In genomic region chr2:233081731-233082221, GRCh38 we compare ENCODE assay signal across 11 cellular contexts. TPM values are rescaled to one million over a fixed set of nuclear protein-coding genes. Genes with fewer than 3 reads are reported as not detected.
DNase-seq lines count a peak whose midpoint lies in the region; ATAC-seq and TF ChIP-seq lines count a peak whose summit lies in the region.
"Had no signal": no experiment of that assay in that cellular context is flagged by ENCODE, and none has a peak within 500 bp of the region (broad histone marks: within the 10 kb centered on the region; RNA-seq: fewer than 3 reads in every experiment).

No MANE protein-coding gene starts in this region.

- no peak for TF ChIP-seq RAD21 in SK-N-SH (IDR thresholded peaks at IDR 0.05; ENCODE audit: low read length)

- intact Hi-C loops in posterior vena cava (cut with DNase I) = no loop called here

- no peak overlapping the region for H3K4me2 ChIP-seq in SK-N-SH

- H3K9me3 ChIP-seq in SK-N-SH = no peaks in the 10 kb centered on the region

- no peaks in the 10 kb centered on the region for H3K79me2 ChIP-seq in SK-N-SH (ENCODE audit: insufficient read depth)

- H3K9ac ChIP-seq in SK-N-SH = no peak overlapping the region

- ATAC-seq in GM18517 (IDR thresholded peaks at IDR 0.05; ENCODE audit: unreplicated experiment) = peak; percentile 1
- peak; percentile 1 for ATAC-seq in HG02678 (IDR thresholded peaks at IDR 0.05; ENCODE audit: unreplicated experiment)
- ATAC-seq in HG03460 (IDR thresholded peaks at IDR 0.05; ENCODE audit: unreplicated experiment) = no peak
- no peak for ATAC-seq in HG03025 (IDR thresholded peaks at IDR 0.05; ENCODE audit: low FRiP score, unreplicated experiment)

- H3K9me2 ChIP-seq in SK-N-SH = no peaks in the 10 kb centered on the region

- no peaks in the 10 kb centered on the region; the same call in 1 of the 2 replicates for H3K27me3 ChIP-seq in SK-N-SH (ENCODE audit: insufficient read depth)

- peak overlapping the region; percentile 97 for H3K27ac Mint-ChIP-seq in activated CD4-positive, alpha-beta memory T cell treated with anti-CD3 and anti-CD28 coated beads, Interleukin-2, amount 10 ng/mL, durations not matched to agents 7 days and 5 days
- H3K27ac Mint-ChIP-seq in osteocyte (ENCODE audit: unreplicated experiment) = no peak overlapping the region

- WGBS in SK-N-SH (ENCODE audit: low lambda C conversion rate) = 85% methylated on average over 11 of the region's 13 CpGs

- H3K4me1 Mint-ChIP-seq in activated CD4-positive, alpha-beta memory T cell treated with anti-CD3 and anti-CD28 coated beads, Interleukin-2, amount 10 ng/mL, durations not matched to agents 7 days and 5 days = peaks cover 91% of the 10 kb centered on the region
- H3K4me1 Mint-ChIP-seq in osteocyte (ENCODE audit: unreplicated experiment) = no peaks in the 10 kb centered on the region

- CTCF ChIA-PET in activated CD4-positive, alpha-beta memory T cell treated with anti-CD3 and anti-CD28 coated beads, Interleukin-2, amount 10 ng/mL, durations not matched to agents 7 days and 5 days (lab: Charles Lee) = interaction anchor here (0.6 to 4.4 kb wide), 10 partner anchors 10 to 476 kb away, joined by 3 to 33 read pairs (median 3); partner anchors contain the start of genes ATG16L1 and INPP5D
- CTCF ChIA-PET in SK-N-SH (lab: Yijun Ruan, JAX) = no interaction called here

- TF ChIP-seq EP300 in SK-N-SH (IDR thresholded peaks at IDR 0.05; ENCODE audit: borderline replicate concordance in 1 of 2, low read depth in 1 of 2, low read length in 1 of 2) = no peak

- H3K27me3 Mint-ChIP-seq in activated CD4-positive, alpha-beta memory T cell treated with anti-CD3 and anti-CD28 coated beads, Interleukin-2, amount 10 ng/mL, durations not matched to agents 7 days and 5 days = no peaks in the 10 kb centered on the region
- peaks cover 35% of the 10 kb centered on the region for H3K27me3 Mint-ChIP-seq in osteocyte (ENCODE audit: unreplicated experiment)

- POLR2A ChIA-PET in activated CD4-positive, alpha-beta memory T cell treated with anti-CD3 and anti-CD28 coated beads, Interleukin-2, amount 10 ng/mL, durations not matched to agents 7 days and 5 days (lab: Charles Lee) = interaction anchor here (0.7 to 15.5 kb wide), 16 partner anchors 8 to 531 kb away, joined by 3 to 335 read pairs (median 4); partner anchors contain the start of genes ATG16L1, EIF4E2, INPP5D and TIGD1
- POLR2A ChIA-PET in SK-N-SH (lab: Yijun Ruan, JAX) = no interaction called here

- no peaks in the 10 kb centered on the region for H3K9me3 Mint-ChIP-seq in activated CD4-positive, alpha-beta memory T cell treated with anti-CD3 and anti-CD28 coated beads, Interleukin-2, amount 10 ng/mL, durations not matched to agents 7 days and 5 days
- H3K9me3 Mint-ChIP-seq in osteocyte (ENCODE audit: unreplicated experiment) = no peaks in the 10 kb centered on the region

- H3K27ac ChIP-seq in SK-N-SH (ENCODE audit: low read depth in 2 of 2, low read length in 1 of 2) = no peak overlapping the region

- TF ChIP-seq CTCF in SK-N-SH (IDR thresholded peaks at IDR 0.05) (no peak), osteocyte (IDR thresholded peaks at IDR 0.05) (no peak)

- H3K36me3 Mint-ChIP-seq in activated CD4-positive, alpha-beta memory T cell treated with anti-CD3 and anti-CD28 coated beads, Interleukin-2, amount 10 ng/mL, durations not matched to agents 7 days and 5 days (ENCODE audit: low read depth) = peaks cover 81% of the 10 kb centered on the region
- no peaks in the 10 kb centered on the region for H3K36me3 Mint-ChIP-seq in osteocyte (ENCODE audit: unreplicated experiment)

- DNase-seq in activated CD4-positive, alpha-beta memory T cell treated with anti-CD3 and anti-CD28 coated beads, Interleukin-2, amount 10 ng/mL, durations not matched to agents 7 days and 5 days = no peak
- DNase-seq in posterior vena cava (ENCODE audit: low spot score) (peak; percentile 74), SK-N-SH (no peak), osteocyte (ENCODE audit: extremely low spot score, unreplicated experiment) (no peak)
- DNase-seq: NCI-H1105 had no signal

- H3K4me3 ChIP-seq in SK-N-SH (ENCODE audit: low read depth in 2 of 2, low read length in 1 of 2) = no peak overlapping the region

- no peaks in the 10 kb centered on the region for H4K20me1 ChIP-seq in SK-N-SH (ENCODE audit: insufficient read depth)

- H3K4me3 Mint-ChIP-seq in activated CD4-positive, alpha-beta memory T cell treated with anti-CD3 and anti-CD28 coated beads, Interleukin-2, amount 10 ng/mL, durations not matched to agents 7 days and 5 days = peak overlapping the region; percentile 50
- H3K4me3 Mint-ChIP-seq in osteocyte (ENCODE audit: unreplicated experiment) = no peak overlapping the region

- no peak overlapping the region for H2AFZ ChIP-seq in SK-N-SH (ENCODE audit: low read depth)

- no peaks in the 10 kb centered on the region for H3F3A ChIP-seq in SK-N-SH (replicated peaks; ENCODE audit: insufficient read depth)

- H3K4me1 ChIP-seq in SK-N-SH (ENCODE audit: control insufficient read depth in 1 of 2, insufficient read depth in 2 of 2, low read depth in 1 of 2, low read length in 1 of 2) = no peaks in the 10 kb centered on the region

- no peaks in the 10 kb centered on the region for H3K36me3 ChIP-seq in SK-N-SH (replicated peaks in 1 of 2; ENCODE audit: control insufficient read depth in 1 of 2, insufficient read depth in 2 of 2, low read length in 1 of 2)

TF ChIP-seq in SK-N-SH, 30 proteins besides CTCF, POLR2A, EP300 and RAD21 (continues in another document):
- no peak for TF ChIP-seq REST (IDR thresholded peaks at IDR 0.05; ENCODE audit: low read depth, low read length)
- TF ChIP-seq ZBTB33 (IDR thresholded peaks at IDR 0.05; ENCODE audit: borderline replicate concordance, low read depth) = no peak
- TF ChIP-seq GATA2 (CRISPR knock-in tag; IDR thresholded peaks at IDR 0.05) = no peak
- no peak for TF ChIP-seq JUND (IDR thresholded peaks at IDR 0.05)
- no peak for TF ChIP-seq NRF1 (IDR thresholded peaks at IDR 0.05; ENCODE audit: low read depth, low read length)
- TF ChIP-seq TAF1 (IDR thresholded peaks at IDR 0.05; ENCODE audit: borderline replicate concordance, low read depth, low read length) = no peak
- no peak for TF ChIP-seq POLR2AphosphoS5 (IDR thresholded peaks at IDR 0.05; ENCODE audit: low read depth, low read length)

RNA-seq across cellular contexts. Expression of gene INPP5D, which starts 21.6 kb away (rescaled TPM):
- total RNA-seq in activated CD4-positive, alpha-beta memory T cell treated with anti-CD3 and anti-CD28 coated beads, Interleukin-2, amount 10 ng/mL, durations not matched to agents 7 days and 5 days = 100 to 1,000 TPM; 157 to 163 TPM
- total RNA-seq in posterior vena cava (10 to 100 TPM; 14.0 to 19.9 TPM), osteocyte (0.31 and 0.40 TPM in 2 replicates)
- 0.99 and 1.3 TPM in 2 replicates for polyA plus RNA-seq in SK-N-SH (2012; rRNA removed)
- 0.79 and 1.0 TPM in 2 replicates for polyA plus RNA-seq in SK-N-SH (2012; cell fraction: cytosol; rRNA removed)
- polyA plus RNA-seq in SK-N-SH (2012; cell fraction: nucleus; rRNA removed) = 4.6 and 5.4 TPM in 2 replicates

RNA-seq across cellular contexts. Expression of gene NEU2, which starts 49.3 kb away (rescaled TPM):
- total RNA-seq in activated CD4-positive, alpha-beta memory T cell treated with anti-CD3 and anti-CD28 coated beads, Interleukin-2, amount 10 ng/mL, durations not matched to agents 7 days and 5 days = not detected
- total RNA-seq in posterior vena cava (not detected), osteocyte (not detected in 2 replicates)
- polyA plus RNA-seq in SK-N-SH (2012; rRNA removed) = not detected in 2 replicates
- not detected in 2 replicates for polyA plus RNA-seq in SK-N-SH (2012; cell fraction: cytosol; rRNA removed)
- not detected in 2 replicates for polyA plus RNA-seq in SK-N-SH (2012; cell fraction: nucleus; rRNA removed)
- total RNA-seq: G401; T-helper 1 cell treated with Interleukin-12 subunit alpha and Interleukin-12 subunit beta and Interleukin-4 antibody, amounts not matched to agents 30 ng/mL and 1 ng/mL, for 36 hours had no signal

Comparison
In these comparisons a context has a peak if more than half of its experiments do, and no peak if none do; other contexts are left out.
1. ATAC-seq: peak in GM18517 (single experiment) and HG02678 (single experiment); none in HG03460 (single experiment) and HG03025 (single experiment).
2. RNA of gene INPP5D, which starts 21.6 kb away (total RNA-seq): 157 to 163 TPM in activated CD4-positive, alpha-beta memory T cell treated with anti-CD3 and anti-CD28 coated beads, Interleukin-2, amount 10 ng/mL, durations not matched to agents 7 days and 5 days and 14.0 to 19.9 TPM in posterior vena cava; 0.31 to 0.40 TPM in osteocyte; every median in the first group is over 10 times any median in the second.